ENCODE assay signal across 28 cellular contexts in genomic region chr11:96713301-96713700, GRCh38.
"Had no signal": no experiment of that assay in that cellular context is flagged by ENCODE, and none has a peak within 500 bp of the region (broad histone marks: within the 10 kb centered on the region; RNA-seq: fewer than 3 reads in every experiment).

No MANE protein-coding gene starts in this region.

- H3K36me3 ChIP-seq: stomach, suprapubic skin, thoracic aorta, thyroid gland, tibial artery, tibial nerve, transverse colon, upper lobe of left lung, upper lobe of right lung, uterus, vagina had no signal

- H3K27ac ChIP-seq: stomach, suprapubic skin, testis, thoracic aorta, thyroid gland, tibial artery, tibial nerve, transverse colon, upper lobe of left lung, upper lobe of right lung, uterus, vagina had no signal

- H3K4me3 Mint-ChIP-seq: stimulated activated effector memory CD8-positive, alpha-beta T cell treated with anti-CD3 and anti-CD28 coated beads, Interleukin-12 subunit alpha, Interleukin-12 subunit beta, amount 100 ng/mL, for 72 hours; stimulated activated memory B cell treated with anti-CD40 and anti-IgM and Interleukin-4, amounts not matched to agents 10 μg/mL and 1 μg/mL and 100 μg/mL, for 72 hours; stimulated activated naive B cell treated with anti-CD40 and anti-IgM and Interleukin-4, amounts not matched to agents 10 μg/mL and 1 μg/mL and 100 μg/mL, for 72 hours; stimulated activated naive CD8-positive, alpha-beta T cell treated with anti-CD3 and anti-CD28 coated beads, Interleukin-15, amount 100 ng/mL, for 72 hours; stimulated activated naive CD8-positive, alpha-beta T cell treated with anti-CD3 and anti-CD28 coated beads, Interleukin-15, Interleukin-2, amounts not matched to agents 100 ng/mL and 50 ng/mL, for 24 hours; type B pancreatic cell had no signal

- ATAC-seq: stimulated activated effector memory CD8-positive, alpha-beta T cell treated with anti-CD3 and anti-CD28 coated beads, Interleukin-12 subunit alpha, Interleukin-12 subunit beta, amount 100 ng/mL, for 72 hours; stimulated activated memory B cell treated with anti-CD40 and anti-IgM and Interleukin-4, amounts not matched to agents 10 μg/mL and 1 μg/mL and 100 μg/mL, for 72 hours; stimulated activated naive B cell treated with anti-CD40 and anti-IgM and Interleukin-4, amounts not matched to agents 10 μg/mL and 1 μg/mL and 100 μg/mL, for 72 hours; stimulated activated naive CD8-positive, alpha-beta T cell treated with anti-CD3 and anti-CD28 coated beads, Interleukin-15, amount 100 ng/mL, for 72 hours; stimulated activated naive CD8-positive, alpha-beta T cell treated with anti-CD3 and anti-CD28 coated beads, Interleukin-15, Interleukin-2, amounts not matched to agents 100 U/mL and 50 U/mL, for 24 hours; upper lobe of right lung had no signal

- H3K4me3 ChIP-seq: stomach, suprapubic skin, testis, thoracic aorta, thyroid gland, tibial artery, tibial nerve, transverse colon, upper lobe of left lung, upper lobe of right lung, uterus, vagina had no signal

- H3K27me3 Mint-ChIP-seq: stimulated activated memory B cell treated with anti-CD40 and anti-IgM and Interleukin-4, amounts not matched to agents 10 μg/mL and 1 μg/mL and 100 μg/mL, for 72 hours; stimulated activated naive B cell treated with anti-CD40 and anti-IgM and Interleukin-4, amounts not matched to agents 10 μg/mL and 1 μg/mL and 100 μg/mL, for 72 hours; stimulated activated naive CD8-positive, alpha-beta T cell treated with anti-CD3 and anti-CD28 coated beads, Interleukin-15, amount 100 ng/mL, for 72 hours; stimulated activated naive CD8-positive, alpha-beta T cell treated with anti-CD3 and anti-CD28 coated beads, Interleukin-15, Interleukin-2, amounts not matched to agents 100 ng/mL and 50 ng/mL, for 24 hours had no signal

- H3K36me3 Mint-ChIP-seq: stimulated activated effector memory CD8-positive, alpha-beta T cell treated with anti-CD3 and anti-CD28 coated beads, Interleukin-12 subunit alpha, Interleukin-12 subunit beta, amount 100 ng/mL, for 72 hours; stimulated activated memory B cell treated with anti-CD40 and anti-IgM and Interleukin-4, amounts not matched to agents 10 μg/mL and 1 μg/mL and 100 μg/mL, for 72 hours; stimulated activated naive B cell treated with anti-CD40 and anti-IgM and Interleukin-4, amounts not matched to agents 10 μg/mL and 1 μg/mL and 100 μg/mL, for 72 hours; type B pancreatic cell had no signal

- H3K9me3 ChIP-seq: stomach, suprapubic skin, testis, thoracic aorta, thyroid gland, tibial artery, tibial nerve, transverse colon, upper lobe of left lung, upper lobe of right lung, uterus, vagina had no signal

- H3K27me3 ChIP-seq: stomach, suprapubic skin, testis, thyroid gland, tibial artery, tibial nerve, transverse colon, upper lobe of left lung, upper lobe of right lung, uterus, vagina had no signal

- H3K9me3 Mint-ChIP-seq: stimulated activated memory B cell treated with anti-CD40 and anti-IgM and Interleukin-4, amounts not matched to agents 10 μg/mL and 1 μg/mL and 100 μg/mL, for 72 hours; stimulated activated naive B cell treated with anti-CD40 and anti-IgM and Interleukin-4, amounts not matched to agents 10 μg/mL and 1 μg/mL and 100 μg/mL, for 72 hours; stimulated activated naive CD8-positive, alpha-beta T cell treated with anti-CD3 and anti-CD28 coated beads, Interleukin-15, Interleukin-2, amounts not matched to agents 100 ng/mL and 50 ng/mL, for 24 hours; type B pancreatic cell had no signal

- DNase-seq: stimulated activated CD4-positive, alpha-beta T cell treated with anti-CD3 and anti-CD28 coated beads, Interleukin-2, amount 100 ng/mL, for 48 hours; stimulated activated CD4-positive, alpha-beta T cell treated with anti-CD3 and anti-CD28 coated beads, Interleukin-4, amount 100 ng/mL, for 1 hour; stimulated activated CD4-positive, alpha-beta T cell treated with anti-CD3 and anti-CD28 coated beads, Interleukin-4, amount 100 ng/mL, for 24 hours; stimulated activated CD4-positive, alpha-beta T cell treated with anti-CD3 and anti-CD28 coated beads, Interleukin-4, amount 100 ng/mL, for 4 hours; stimulated activated CD8-positive, alpha-beta memory T cell treated with anti-CD3 and anti-CD28 coated beads, Interleukin-4, amount 100 ng/mL, for 48 hours; stimulated activated naive B cell treated with anti-CD40 and anti-IgM and Interleukin-4, amounts not matched to agents 10 μg/mL and 1 μg/mL and 100 μg/mL, for 72 hours; stimulated activated naive CD4-positive, alpha-beta T cell; stimulated activated naive CD4-positive, alpha-beta T cell treated with Interleukin-2 at 50 U/mL for 16 hours; stimulated activated naive CD8-positive, alpha-beta T cell treated with anti-CD3 and anti-CD28 coated beads, Interleukin-15, amount 100 ng/mL, for 72 hours; stimulated activated naive CD8-positive, alpha-beta T cell treated with anti-CD3 and anti-CD28 coated beads, Interleukin-15, Interleukin-2, amounts not matched to agents 100 U/mL and 50 U/mL, for 24 hours; stomach; substantia nigra; testis; thyroid gland; tibial artery; transverse colon; trophoblast cell; upper lobe of left lung; upper lobe of right lung; uterus had no signal

- H3K4me1 Mint-ChIP-seq: stimulated activated effector memory CD8-positive, alpha-beta T cell treated with anti-CD3 and anti-CD28 coated beads, Interleukin-12 subunit alpha, Interleukin-12 subunit beta, amount 100 ng/mL, for 72 hours; stimulated activated memory B cell treated with anti-CD40 and anti-IgM and Interleukin-4, amounts not matched to agents 10 μg/mL and 1 μg/mL and 100 μg/mL, for 72 hours; stimulated activated naive B cell treated with anti-CD40 and anti-IgM and Interleukin-4, amounts not matched to agents 10 μg/mL and 1 μg/mL and 100 μg/mL, for 72 hours; stimulated activated naive CD8-positive, alpha-beta T cell treated with anti-CD3 and anti-CD28 coated beads, Interleukin-15, amount 100 ng/mL, for 72 hours had no signal

- H3K27ac Mint-ChIP-seq: stimulated activated effector memory CD8-positive, alpha-beta T cell treated with anti-CD3 and anti-CD28 coated beads, Interleukin-12 subunit alpha, Interleukin-12 subunit beta, amount 100 ng/mL, for 72 hours; stimulated activated memory B cell treated with anti-CD40 and anti-IgM and Interleukin-4, amounts not matched to agents 10 μg/mL and 1 μg/mL and 100 μg/mL, for 72 hours; stimulated activated naive B cell treated with anti-CD40 and anti-IgM and Interleukin-4, amounts not matched to agents 10 μg/mL and 1 μg/mL and 100 μg/mL, for 72 hours; stimulated activated naive CD8-positive, alpha-beta T cell treated with anti-CD3 and anti-CD28 coated beads, Interleukin-15, amount 100 ng/mL, for 72 hours; stimulated activated naive CD8-positive, alpha-beta T cell treated with anti-CD3 and anti-CD28 coated beads, Interleukin-15, Interleukin-2, amounts not matched to agents 100 ng/mL and 50 ng/mL, for 24 hours; type B pancreatic cell had no signal
